ENCODE assay signal across 11 cellular contexts in the genomic region with DNA sequence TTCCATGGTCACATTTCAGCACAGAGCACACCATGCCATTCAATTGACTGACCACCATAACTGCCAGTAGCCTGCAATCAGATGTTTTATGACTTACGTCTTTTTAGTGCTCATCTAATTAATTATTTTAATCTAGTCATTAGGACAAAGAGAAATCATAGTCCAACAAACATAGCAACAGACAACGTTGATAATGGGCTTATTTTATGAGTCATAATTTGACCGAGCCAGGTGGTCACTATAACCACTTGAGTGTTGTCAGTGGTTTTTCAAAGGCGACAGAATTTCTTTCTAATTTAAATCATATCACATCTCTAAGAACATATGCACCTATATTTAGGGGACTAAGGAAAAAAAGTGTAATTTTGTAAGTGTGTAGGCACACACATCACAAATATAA. TPM values are rescaled to one million over a fixed set of nuclear protein-coding genes. Genes with fewer than 3 reads are reported as not detected.
A peak's percentile ranks its signal among the peaks of the same experiment; 100 is the strongest.
DNase-seq lines count a peak whose midpoint lies in the region; ATAC-seq lines count a peak whose summit lies in the region.
"Had no signal": no experiment of that assay in that cellular context is flagged by ENCODE, and none has a peak within 500 bp of the region (broad histone marks: within the 10 kb centered on the region; RNA-seq: fewer than 3 reads in every experiment).

No MANE protein-coding gene starts in this region.

- no peak overlapping the region for H2AK5ac ChIP-seq in trophoblast cell (ENCODE audit: low read length)

- WGBS in trophoblast cell (ENCODE audit: extremely low coverage, insufficient coverage, insufficient read length): no CpG with 5 or more reads among the region's 4 CpGs

- H4K8ac ChIP-seq in trophoblast cell (ENCODE audit: low read depth, low read length): no peak overlapping the region

- no peak overlapping the region for H3K14ac ChIP-seq in trophoblast cell (ENCODE audit: low read length)

- H3K4me2 ChIP-seq in trophoblast cell (ENCODE audit: low read length): peak overlapping the region; percentile 21

- H2BK120ac ChIP-seq in trophoblast cell (ENCODE audit: insufficient read depth, low read length, poor library complexity): no peak overlapping the region

- no peaks in the 10 kb centered on the region for H3K9me3 ChIP-seq in duodenal mucosa (ENCODE audit: control insufficient read depth in 1 of 2, low read length in 2 of 2)
- no peaks in the 10 kb centered on the region for H3K9me3 ChIP-seq in trophoblast cell (ENCODE audit: insufficient read depth, low read depth, low read length)

- H3K79me1 ChIP-seq in trophoblast cell (ENCODE audit: low read length): peaks cover 16% of the 10 kb centered on the region

- H3K4ac ChIP-seq in trophoblast cell (ENCODE audit: low read depth, low read length): no peak overlapping the region

- no peak overlapping the region for H4K12ac ChIP-seq in trophoblast cell (ENCODE audit: low read depth, low read length)

- H3K23ac ChIP-seq in trophoblast cell (ENCODE audit: low read length): no peak overlapping the region

- H3K79me2 ChIP-seq in trophoblast cell (ENCODE audit: control insufficient read depth, insufficient read depth, low read length, poor library complexity): peaks cover 12% of the 10 kb centered on the region

- H3K4me3 ChIP-seq in duodenal mucosa (ENCODE audit: low read depth in 1 of 2, low read length in 2 of 2): peak overlapping the region; percentile 75 to 96
- no peak overlapping the region for H3K4me3 ChIP-seq in trophoblast cell (ENCODE audit: low read depth, low read length)

- H3K9ac ChIP-seq in duodenal mucosa (ENCODE audit: low read depth in 1 of 2, low read length in 2 of 2): no peak overlapping the region
- no peak overlapping the region for H3K9ac ChIP-seq in trophoblast cell (ENCODE audit: low read length)

- H3K4me1 ChIP-seq in duodenal mucosa (ENCODE audit: control insufficient read depth in 1 of 2, insufficient read depth in 2 of 2, low read length in 2 of 2) (peaks cover 14 to 27% of the 10 kb centered on the region in 2 donors), trophoblast cell (ENCODE audit: control insufficient read depth in 1 of 2, insufficient read depth in 2 of 2, low read length in 2 of 2) (peaks cover 0 to 3% of the 10 kb centered on the region in 2 experiments)

- H4K91ac ChIP-seq in trophoblast cell (ENCODE audit: low read depth, low read length): no peak overlapping the region

- H2AFZ ChIP-seq in trophoblast cell (ENCODE audit: insufficient read depth, low read length, poor library complexity): no peak overlapping the region

- H2BK12ac ChIP-seq in trophoblast cell (ENCODE audit: low read length): no peak overlapping the region

- H3K27ac ChIP-seq in duodenal mucosa (ENCODE audit: low read depth, low read length) (no peak overlapping the region), trophoblast cell (ENCODE audit: low read depth, low read length) (no peak overlapping the region)

- ATAC-seq in GM18519 (IDR thresholded peaks at IDR 0.05; ENCODE audit: low FRiP score, unreplicated experiment) (peak; percentile 22), HG02623 (IDR thresholded peaks at IDR 0.05; ENCODE audit: unreplicated experiment) (no peak), HG03280 (IDR thresholded peaks at IDR 0.05; ENCODE audit: unreplicated experiment) (no peak)
- ATAC-seq: esophagus mucosa had no signal

- H2BK5ac ChIP-seq in trophoblast cell (ENCODE audit: low read depth, low read length, poor library complexity): no peak overlapping the region

- no peaks in the 10 kb centered on the region for H3K27me3 ChIP-seq in duodenal mucosa (ENCODE audit: control insufficient read depth in 1 of 2, insufficient read depth in 2 of 2, low read length in 2 of 2)
- no peaks in the 10 kb centered on the region for H3K27me3 ChIP-seq in trophoblast cell (ENCODE audit: insufficient read depth, low read length)

- peaks cover 3 to 28% of the 10 kb centered on the region in 2 donors for H3K36me3 ChIP-seq in duodenal mucosa (ENCODE audit: control insufficient read depth in 1 of 2, insufficient read depth in 2 of 2, low read length in 2 of 2)
- H3K36me3 ChIP-seq in trophoblast cell (ENCODE audit: control insufficient read depth in 1 of 2, insufficient read depth in 2 of 2, low read length in 2 of 2): peaks cover 16 to 24% of the 10 kb centered on the region in 2 experiments

- DNase-seq in NCI-H69 (lab: John Stamatoyannopoulos, UW) (peak; percentile 36), trophoblast cell (peak in 1 of 2 donors; percentile 31), hypothalamus (lab: John Stamatoyannopoulos, UW) (no peak), amygdala (lab: John Stamatoyannopoulos, UW) (no peak)
- DNase-seq: activated CD8-positive, alpha-beta memory T cell treated with anti-CD3 and anti-CD28 coated beads for 24 hours; NCI-H524 treated with DMSO at 0.1 percent for 48 hours had no signal

- no peak overlapping the region for H3K18ac ChIP-seq in trophoblast cell (ENCODE audit: low read length)

RNA-seq across cellular contexts. Expression of gene SEC24D, which starts 1.9 kb away (rescaled TPM):
- polyA plus RNA-seq in trophoblast cell (2013): 124 and 126 TPM in 2 replicates

RNA-seq across cellular contexts. Expression of gene SYNPO2, which starts 54.6 kb away (rescaled TPM):
- polyA plus RNA-seq in trophoblast cell (2013): 6.8 and 7.7 TPM in 2 replicates
